ENCODE assay signal across 19 cellular contexts in the genomic region with DNA sequence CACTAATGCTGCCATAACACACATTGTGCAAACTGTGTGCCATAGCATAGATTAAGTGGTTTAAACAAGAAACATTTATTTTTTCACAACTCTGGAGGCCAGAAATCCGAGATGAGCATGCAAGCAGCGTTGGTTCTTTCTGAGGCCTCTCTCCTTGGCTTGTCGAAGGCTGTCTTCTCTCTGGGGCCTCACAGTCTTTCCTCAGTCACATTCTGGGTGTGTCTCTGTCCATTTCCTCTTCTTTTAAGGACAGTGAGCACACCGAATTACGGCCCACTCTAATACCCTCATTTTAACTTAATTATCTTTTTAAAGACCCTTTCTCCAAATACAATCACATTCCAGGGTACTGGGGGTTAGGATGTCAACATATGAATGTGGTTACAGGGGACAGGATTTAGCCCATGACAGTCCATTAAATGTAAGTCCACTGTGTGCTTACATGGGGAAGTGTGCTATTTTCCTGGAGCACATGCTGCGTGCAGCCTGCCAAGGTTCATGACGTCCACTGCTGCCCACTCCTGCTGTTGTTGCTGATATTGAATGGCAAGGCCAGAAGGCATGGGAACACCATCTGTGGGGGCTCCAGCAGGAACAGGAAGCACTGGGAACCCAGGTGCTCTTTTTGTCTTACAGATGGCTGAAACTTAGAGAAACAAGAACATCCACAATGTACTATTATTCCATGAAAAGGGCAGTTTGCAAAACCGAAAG.
DNase-seq lines count a peak whose midpoint lies in the region; ATAC-seq, FAIRE-seq and TF ChIP-seq lines count a peak whose summit lies in the region.
"Had no signal": no experiment of that assay in that cellular context is flagged by ENCODE, and none has a peak within 500 bp of the region (broad histone marks: within the 10 kb centered on the region; RNA-seq: fewer than 3 reads in every experiment).

No MANE protein-coding gene starts in this region.

- peak; percentile 96 for DNase-seq in DMS 273 (lab: John Stamatoyannopoulos, UW; ENCODE audit: unreplicated experiment)
- DNase-seq in WTC11 (ENCODE audit: low spot score), result no peak
- peak in 4 of 5 donors; percentile 36 to 66 (median 44) for DNase-seq in heart left ventricle
- DNase-seq in skeletal muscle cell (ENCODE audit: low read depth), result peak; percentile 56
- DNase-seq in adrenal gland, result no peak
- DNase-seq in RCC 7860 (ENCODE audit: low spot score), result no peak
- no peak for DNase-seq in ACHN
- DNase-seq: activated CD4-positive, alpha-beta T cell treated with anti-CD3 and anti-CD28 coated beads for 36 hours; Calu3; cortex of kidney; naive thymus-derived CD4-positive, alpha-beta T cell; NCI-H1092 treated with DMSO at 0.1 percent for 48 hours; stimulated activated CD4-positive, alpha-beta T cell treated with anti-CD3 and anti-CD28 coated beads, Interleukin-2, amount 100 ng/mL, for 48 hours; stimulated activated naive CD8-positive, alpha-beta T cell treated with anti-CD3 and anti-CD28 coated beads, Interleukin-15, Interleukin-2, amounts not matched to agents 100 U/mL and 50 U/mL, for 24 hours had no signal

- peaks cover 26% of the 10 kb centered on the region for H3K36me3 Mint-ChIP-seq in WTC11

- H3K27ac Mint-ChIP-seq in WTC11, result peak overlapping the region; percentile 62; the same call in 1 of the 2 replicates
- H3K27ac Mint-ChIP-seq: activated CD4-positive, alpha-beta T cell treated with anti-CD3 and anti-CD28 coated beads for 36 hours; activated naive CD4-positive, alpha-beta T cell treated with anti-CD3 and anti-CD28 coated beads, Interleukin-2, amount 50 U/mL, for 72 hours; naive thymus-derived CD4-positive, alpha-beta T cell had no signal

- no peaks in the 10 kb centered on the region for H3K27me3 ChIP-seq in heart left ventricle
- H3K27me3 ChIP-seq in adrenal gland, result no peaks in the 10 kb centered on the region
- H3K27me3 ChIP-seq: hepatocyte had no signal

- H3K4me3 ChIP-seq in heart left ventricle, result no peak overlapping the region
- no peak overlapping the region for H3K4me3 ChIP-seq in skeletal muscle cell (ENCODE audit: low read depth, low read length)
- no peak overlapping the region for H3K4me3 ChIP-seq in adrenal gland
- H3K4me3 ChIP-seq: hepatocyte had no signal

- POLR2A ChIA-PET in WTC11 (lab: Charles Lee), result no interaction called here

- peaks cover 0 to 28% (median 12%) of the 10 kb centered on the region in 12 donors for H3K4me1 ChIP-seq in heart left ventricle
- no peaks in the 10 kb centered on the region for H3K4me1 ChIP-seq in adrenal gland (replicated peaks in 1 of 2)

- peaks cover 40% of the 10 kb centered on the region for H3K4me1 Mint-ChIP-seq in WTC11
- H3K4me1 Mint-ChIP-seq: activated CD4-positive, alpha-beta T cell treated with anti-CD3 and anti-CD28 coated beads for 36 hours; naive thymus-derived CD4-positive, alpha-beta T cell had no signal

- intact Hi-C loops in heart left ventricle (cut with DNase I) (no loop called here), adrenal gland (cut with DNase I) (no loop called here)

- in situ Hi-C loops in ACHN (cut with HindIII; ENCODE audit: low pct_ligation_motif_present, low pct_unique_long_range_greater_than_20kb, low sequenced_read_pairs), result no loop called here

- CTCF ChIA-PET in WTC11 (lab: Charles Lee), result no interaction called here

- WGBS in heart left ventricle, 4 donors, result 37 to 54% (median 43%) methylated on average over 8 of the region's 8 CpGs
- 66 to 75% (median 70%) methylated on average over 6 to 8 of the region's 8 CpGs for WGBS in adrenal gland, 4 donors

- no peak for FAIRE-seq in RCC 7860 (lab: Jason Lieb, UNC)
- FAIRE-seq: GM18507, keratinocyte had no signal

- peaks cover 8% of the 10 kb centered on the region for H3K9me3 Mint-ChIP-seq in WTC11

- H3K36me3 ChIP-seq in heart left ventricle, result no peaks in the 10 kb centered on the region
- H3K36me3 ChIP-seq in adrenal gland (replicated peaks in 1 of 2), result no peaks in the 10 kb centered on the region

- TF ChIP-seq POLR2A in heart left ventricle (IDR thresholded peaks at IDR 0.05), result no peak
- no peak for TF ChIP-seq POLR2A in adrenal gland (IDR thresholded peaks at IDR 0.05)

- TF ChIP-seq CTCF in WTC11 (IDR thresholded peaks at IDR 0.05), result no peak
- TF ChIP-seq CTCF in heart left ventricle (IDR thresholded peaks at IDR 0.05), result no peak
- TF ChIP-seq CTCF in adrenal gland (IDR thresholded peaks at IDR 0.05), result no peak

- H3K27ac ChIP-seq in heart left ventricle (peak overlapping the region in 5 of 12 donors; percentile 28 to 71 (median 55)), adrenal gland (no peak overlapping the region)
- H3K27ac ChIP-seq: hepatocyte had no signal

- ATAC-seq in WTC11 (0 out of 2 replicates have a peak, but pooled peaks have one; percentile 26), heart left ventricle (peak; percentile 84 to 96 (median 92)), GM18909 (IDR thresholded peaks at IDR 0.05; ENCODE audit: poor library complexity, unreplicated experiment) (no peak)
- ATAC-seq: activated CD4-positive, alpha-beta T cell treated with anti-CD3 and anti-CD28 coated beads for 36 hours; activated naive CD4-positive, alpha-beta T cell treated with anti-CD3 and anti-CD28 coated beads, Interleukin-2, amount 50 U/mL, for 72 hours; naive thymus-derived CD4-positive, alpha-beta T cell; stimulated activated naive CD8-positive, alpha-beta T cell treated with anti-CD3 and anti-CD28 coated beads, Interleukin-15, Interleukin-2, amounts not matched to agents 100 U/mL and 50 U/mL, for 24 hours had no signal

- H3K27me3 Mint-ChIP-seq in WTC11 (ENCODE audit: low read depth), result no peaks in the 10 kb centered on the region; the same call in 1 of the 2 replicates
- H3K27me3 Mint-ChIP-seq: activated CD4-positive, alpha-beta T cell treated with anti-CD3 and anti-CD28 coated beads for 36 hours had no signal

- H3K9me3 ChIP-seq in heart left ventricle, result no peaks in the 10 kb centered on the region
- no peaks in the 10 kb centered on the region for H3K9me3 ChIP-seq in adrenal gland (replicated peaks in 1 of 3)

- H3K4me3 Mint-ChIP-seq in WTC11, result no peak overlapping the region
- H3K4me3 Mint-ChIP-seq: activated CD4-positive, alpha-beta T cell treated with anti-CD3 and anti-CD28 coated beads for 36 hours; naive thymus-derived CD4-positive, alpha-beta T cell had no signal

TF ChIP-seq in WTC11, 78 proteins besides CTCF, POLR2A, EP300 and RAD21:
- no peak for TF ChIP-seq TP53 (CRISPR knock-in tag; IDR thresholded peaks at IDR 0.05)
- no peak for TF ChIP-seq AFF4 (CRISPR knock-in tag; IDR thresholded peaks at IDR 0.05; ENCODE audit: borderline replicate concordance)
- TF ChIP-seq ZNF671 (CRISPR knock-in tag; IDR thresholded peaks at IDR 0.05), result no peak
- no peak for TF ChIP-seq ESRRA (CRISPR knock-in tag; IDR thresholded peaks at IDR 0.05; ENCODE audit: borderline replicate concordance)
- TF ChIP-seq, protein P1, sequence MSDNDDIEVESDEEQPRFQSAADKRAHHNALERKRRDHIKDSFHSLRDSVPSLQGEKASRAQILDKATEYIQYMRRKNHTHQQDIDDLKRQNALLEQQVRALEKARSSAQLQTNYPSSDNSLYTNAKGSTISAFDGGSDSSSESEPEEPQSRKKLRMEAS (CRISPR knock-in tag; IDR thresholded peaks at IDR 0.05), result no peak
TF ChIP-seq in WTC11: peak in this region for 0.

Comparison
In these comparisons a context has a peak if more than half of its experiments do, and no peak if none do; other contexts are left out.
1. DNase-seq: peak in DMS 273 (single experiment), heart left ventricle (4 of 5) and skeletal muscle cell (single experiment); none in WTC11 (single experiment), adrenal gland (0 of 7), RCC 7860 (single experiment) and ACHN (single experiment).